ENCODE assay signal across 13 cellular contexts in the genomic region with DNA sequence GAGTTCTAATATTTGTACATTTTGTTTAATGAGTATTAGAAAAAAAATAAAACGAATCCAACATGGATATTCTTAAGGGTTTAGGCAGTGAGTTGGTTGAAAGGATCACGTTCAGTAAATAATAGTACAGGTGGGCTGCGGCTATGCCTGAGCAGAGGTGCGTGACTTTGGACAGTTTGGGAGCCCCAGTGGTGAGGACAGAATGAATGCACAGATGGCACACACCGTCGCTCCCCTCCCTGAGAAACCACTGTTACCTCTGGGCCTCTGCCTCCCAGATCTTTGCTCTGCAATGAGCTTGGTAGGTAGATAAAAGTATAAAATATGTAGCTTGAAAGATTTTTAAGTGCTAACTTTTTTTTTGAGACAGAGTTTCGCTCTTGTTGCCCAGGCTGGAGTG.
DNase-seq lines count a peak whose midpoint lies in the region; ATAC-seq, FAIRE-seq and TF ChIP-seq lines count a peak whose summit lies in the region.
"Had no signal": no experiment of that assay in that cellular context is flagged by ENCODE, and none has a peak within 500 bp of the region (broad histone marks: within the 10 kb centered on the region; RNA-seq: fewer than 3 reads in every experiment).

No MANE protein-coding gene starts in this region.

- peak overlapping the region in 1 of 2 experiments; percentile 86 for H2BK12ac ChIP-seq in mesenchymal stem cell (ENCODE audit: low read length in 2 of 2)

- DNase-seq in GM12891 (ENCODE audit: insufficient read length, low spot score) (no peak), OCI-LY7 (ENCODE audit: low spot score) (no peak), mesenchymal stem cell (no peak), GOT3 (lab: John Stamatoyannopoulos, UW) (no peak), tibial nerve (ENCODE audit: low spot score in 2 of 2) (no peak), COLO668 (lab: John Stamatoyannopoulos, UW; ENCODE audit: unreplicated experiment) (no peak)
- DNase-seq: DMS79, sigmoid colon had no signal

- peak; percentile 54 for FAIRE-seq in GM12891 (lab: Jason Lieb, UNC)
- FAIRE-seq: keratinocyte had no signal

- ATAC-seq in GM21423 (IDR thresholded peaks at IDR 0.05; ENCODE audit: unreplicated experiment) = no peak

- H2BK15ac ChIP-seq in mesenchymal stem cell (ENCODE audit: low read depth, poor library complexity, severe bottlenecking) = no peak overlapping the region

- H3K14ac ChIP-seq in mesenchymal stem cell (ENCODE audit: low read length in 2 of 2) = no peak overlapping the region

- H3K27me3 ChIP-seq in mesenchymal stem cell (ENCODE audit: control insufficient read depth in 1 of 2, insufficient read depth in 1 of 2, low read length in 2 of 2) = no peaks in the 10 kb centered on the region
- H3K27me3 ChIP-seq in tibial nerve = no peaks in the 10 kb centered on the region
- H3K27me3 ChIP-seq: cardiac muscle cell, sigmoid colon had no signal

- POLR2A ChIA-PET in OCI-LY7 (lab: Charles Lee) = interaction anchor here (0.6 to 2.6 kb wide), 3 partner anchors 11 to 144 kb away, joined by 3 to 15 read pairs (median 7); no protein-coding TSS in a partner anchor

- H3K9me2 ChIP-seq in OCI-LY7 (ENCODE audit: insufficient read depth, low read length) = no peaks in the 10 kb centered on the region

- H4K8ac ChIP-seq in mesenchymal stem cell (ENCODE audit: low read length) = peak overlapping the region; percentile 46

- H3K4ac ChIP-seq in mesenchymal stem cell (ENCODE audit: low read depth in 1 of 2, low read length in 2 of 2) = no peak overlapping the region

- H3K79me1 ChIP-seq in mesenchymal stem cell (replicated peaks; ENCODE audit: low read length, poor library complexity, severe bottlenecking) = peaks cover 11% of the 10 kb centered on the region

- intact Hi-C loops in OCI-LY7 (cut with micrococcal nuclease; ENCODE audit: unreplicated experiment) = no loop called here

- H2AFZ ChIP-seq in OCI-LY7 (ENCODE audit: low read length) = no peak overlapping the region
- no peak overlapping the region for H2AFZ ChIP-seq in mesenchymal stem cell (ENCODE audit: low read depth, low read length)

- CTCF ChIA-PET in OCI-LY7 (lab: Charles Lee; ENCODE audit: unreplicated experiment) = interaction anchor here (0.9 kb wide), 1 partner anchor 15 kb away, joined by 3 read pairs; no protein-coding TSS in a partner anchor

- no peak for TF ChIP-seq EP300 in tibial nerve (IDR thresholded peaks at IDR 0.05)

- no peaks in the 10 kb centered on the region for H3K9me3 ChIP-seq in OCI-LY7 (ENCODE audit: low read length)
- no peaks in the 10 kb centered on the region for H3K9me3 ChIP-seq in mesenchymal stem cell (ENCODE audit: control insufficient read depth, low read length)
- no peaks in the 10 kb centered on the region for H3K9me3 ChIP-seq in tibial nerve
- H3K9me3 ChIP-seq: sigmoid colon, thoracic aorta had no signal

- H3K9ac ChIP-seq in mesenchymal stem cell (ENCODE audit: low read length) = no peak overlapping the region

- TF ChIP-seq POLR2A in GM12891 (IDR thresholded peaks at IDR 0.05; ENCODE audit: low read depth, low read length) (no peak), tibial nerve (IDR thresholded peaks at IDR 0.05) (no peak)

- H3K4me2 ChIP-seq in OCI-LY7 (ENCODE audit: low read length) (peak overlapping the region; percentile 14), mesenchymal stem cell (ENCODE audit: low read length, poor library complexity, severe bottlenecking) (no peak overlapping the region)

- peak overlapping the region; percentile 18 for H4K91ac ChIP-seq in mesenchymal stem cell (ENCODE audit: low read length)

- H2BK120ac ChIP-seq in mesenchymal stem cell (ENCODE audit: low read depth, low read length) = no peak overlapping the region

- H3K4me3 ChIP-seq in OCI-LY7 (ENCODE audit: low read depth, low read length, poor library complexity, severe bottlenecking) (no peak overlapping the region), mesenchymal stem cell (ENCODE audit: insufficient read depth in 1 of 2, low read depth in 1 of 2, low read length in 2 of 2) (no peak overlapping the region), tibial nerve (no peak overlapping the region)
- H3K4me3 ChIP-seq: cardiac muscle cell, sigmoid colon, thoracic aorta had no signal

- H3K4me1 ChIP-seq in OCI-LY7 (ENCODE audit: insufficient read depth, low read length, poor library complexity, severe bottlenecking) (peaks cover 31% of the 10 kb centered on the region), mesenchymal stem cell (ENCODE audit: control insufficient read depth, insufficient read depth, low read depth, low read length) (peaks cover 56% of the 10 kb centered on the region), tibial nerve (peaks cover 0 to 17% (median 0%) of the 10 kb centered on the region in 4 donors)

- peak overlapping the region; percentile 93 for H2AK5ac ChIP-seq in mesenchymal stem cell (ENCODE audit: low read length, severe bottlenecking)

- BruUV-seq in OCI-LY7 (replicated peaks; lab: Mats Ljungman, UMichigan) = no TSS peak

- H3K27ac ChIP-seq in C4-2B (peak overlapping the region; percentile 94), OCI-LY7 (ENCODE audit: low read depth, low read length, poor library complexity, severe bottlenecking) (peak overlapping the region; percentile 33), mesenchymal stem cell (ENCODE audit: low read length, poor library complexity, severe bottlenecking) (no peak overlapping the region), tibial nerve (no peak overlapping the region)
- H3K27ac ChIP-seq: cardiac muscle cell, sigmoid colon, thoracic aorta had no signal

- H3K79me2 ChIP-seq in OCI-LY7 (ENCODE audit: insufficient read depth, low read depth, low read length) = no peaks in the 10 kb centered on the region

- no peaks in the 10 kb centered on the region for H4K20me1 ChIP-seq in OCI-LY7 (ENCODE audit: insufficient read depth, low read length)

- H3K36me3 ChIP-seq in OCI-LY7 (ENCODE audit: insufficient read depth, low read length) (no peaks in the 10 kb centered on the region), mesenchymal stem cell (ENCODE audit: control insufficient read depth in 1 of 2, insufficient read depth in 2 of 2, low read depth in 1 of 2, low read length in 2 of 2) (peaks cover 0 to 5% of the 10 kb centered on the region in 2 experiments), tibial nerve (no peaks in the 10 kb centered on the region)
- H3K36me3 ChIP-seq: cardiac muscle cell, sigmoid colon, thoracic aorta had no signal

- no peak overlapping the region for H3K23ac ChIP-seq in mesenchymal stem cell (ENCODE audit: low read length in 2 of 2)

- 98% methylated on average over 7 of the region's 7 CpGs for WGBS in mesenchymal stem cell
- 92 to 93% methylated on average over 7 of the region's 7 CpGs for WGBS in tibial nerve, 2 donors

- TF ChIP-seq CTCF in C4-2B (conservative IDR thresholded peaks at IDR 0.05) (no peak), OCI-LY7 (conservative IDR thresholded peaks at IDR 0.05; ENCODE audit: low read length) (no peak), tibial nerve (IDR thresholded peaks at IDR 0.05) (no peak)

- no peak overlapping the region for H3K18ac ChIP-seq in mesenchymal stem cell (ENCODE audit: low read depth in 1 of 2, low read length in 2 of 2)

- no peak overlapping the region for H2BK5ac ChIP-seq in mesenchymal stem cell (ENCODE audit: low read depth, low read length, poor library complexity, severe bottlenecking)

TF ChIP-seq in GM12891, 5 proteins besides CTCF, POLR2A, EP300 and RAD21:
- TF ChIP-seq PAX5 (IDR thresholded peaks at IDR 0.05; ENCODE audit: insufficient read depth, low read length, severe bottlenecking) = no peak
- TF ChIP-seq POU2F2 (IDR thresholded peaks at IDR 0.05; ENCODE audit: low read depth, low read length) = no peak
- no peak for TF ChIP-seq SPI1 (IDR thresholded peaks at IDR 0.05; ENCODE audit: low read depth, low read length)
- TF ChIP-seq TAF1 (IDR thresholded peaks at IDR 0.05; ENCODE audit: low read depth, low read length) = no peak
- no peak for TF ChIP-seq POLR2AphosphoS5 (IDR thresholded peaks at IDR 0.05; ENCODE audit: low read depth, low read length)

Comparison
In these comparisons a context has a peak if more than half of its experiments do, and no peak if none do; other contexts are left out.
1. H3K27ac ChIP-seq: peak in C4-2B (single experiment) and OCI-LY7 (single experiment); none in mesenchymal stem cell (single experiment) and tibial nerve (0 of 4).